ENCODE assay signal across 25 cellular contexts in genomic region chr3:143661677-143662076, GRCh38.
"Had no signal": no experiment of that assay in that cellular context is flagged by ENCODE, and none has a peak within 500 bp of the region (broad histone marks: within the 10 kb centered on the region; RNA-seq: fewer than 3 reads in every experiment).

No MANE protein-coding gene starts in this region.

- H3K4me3 ChIP-seq: neural progenitor cell, ovary, psoas muscle, right lobe of liver, sigmoid colon, suprapubic skin, testis, tibial artery, transverse colon, upper lobe of right lung, uterus had no signal

- ATAC-seq: natural killer cell; psoas muscle; right cardiac atrium; right lobe of liver; stimulated activated effector memory CD8-positive, alpha-beta T cell treated with anti-CD3 and anti-CD28 coated beads, Interleukin-12 subunit alpha, Interleukin-12 subunit beta, amount 100 ng/mL, for 72 hours; stimulated activated naive CD8-positive, alpha-beta T cell treated with anti-CD3 and anti-CD28 coated beads, Interleukin-15, amount 100 ng/mL, for 72 hours; stimulated activated naive CD8-positive, alpha-beta T cell treated with anti-CD3 and anti-CD28 coated beads, Interleukin-15, Interleukin-2, amounts not matched to agents 100 U/mL and 50 U/mL, for 24 hours; upper lobe of right lung had no signal

- DNase-seq: natural killer cell; occipital lobe; ovary; posterior cingulate gyrus; psoas muscle; right cardiac atrium; right lobe of liver; sigmoid colon; small intestine; stimulated activated CD4-positive, alpha-beta T cell treated with anti-CD3 and anti-CD28 coated beads, Interleukin-15, amount 100 ng/mL, for 24 hours; stimulated activated CD4-positive, alpha-beta T cell treated with anti-CD3 and anti-CD28 coated beads, Interleukin-2, amount 100 ng/mL, for 24 hours; stimulated activated CD4-positive, alpha-beta T cell treated with anti-CD3 and anti-CD28 coated beads, Interleukin-2, amount 100 ng/mL, for 48 hours; stimulated activated CD4-positive, alpha-beta T cell treated with anti-CD3 and anti-CD28 coated beads, Interleukin-4, amount 100 ng/mL, for 24 hours; stimulated activated naive CD4-positive, alpha-beta T cell; stimulated activated naive CD8-positive, alpha-beta T cell treated with anti-CD3 and anti-CD28 coated beads, Interleukin-15, amount 100 ng/mL, for 72 hours; stimulated activated naive CD8-positive, alpha-beta T cell treated with anti-CD3 and anti-CD28 coated beads, Interleukin-15, Interleukin-2, amounts not matched to agents 100 U/mL and 50 U/mL, for 24 hours; substantia nigra; testis; tibial artery; transverse colon; upper lobe of right lung; uterus had no signal
